In the genomic region with DNA sequence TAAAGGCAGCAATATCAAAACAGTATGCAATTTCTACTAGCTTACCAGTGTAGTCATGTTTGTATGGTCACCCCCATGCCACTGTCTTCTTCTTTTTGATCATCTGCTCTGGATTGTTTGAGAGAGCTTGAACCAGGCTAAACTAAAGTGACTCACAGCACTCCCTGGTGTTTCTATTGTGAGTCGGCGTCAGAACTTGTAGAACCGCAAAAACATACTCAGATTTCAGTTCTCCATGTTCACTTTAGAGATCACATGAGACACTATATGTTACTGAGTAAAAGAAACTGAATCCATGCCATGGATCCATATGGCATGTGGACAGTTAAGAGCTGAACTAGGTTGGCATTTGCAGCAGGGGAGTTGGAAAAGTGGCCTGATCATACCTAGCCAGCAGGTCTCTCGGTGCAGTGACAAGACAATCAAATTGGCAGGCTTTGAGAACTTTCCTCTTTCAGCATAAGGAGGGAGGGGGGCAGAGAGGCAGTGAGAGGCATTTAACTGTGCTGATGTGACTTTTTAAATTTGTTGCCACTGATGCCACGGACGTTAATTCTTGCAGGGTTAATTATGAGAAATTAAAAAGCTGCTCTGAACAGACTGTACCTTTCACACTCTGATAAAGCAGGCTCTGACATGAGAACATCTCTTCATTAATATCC, we compare ENCODE assay signal across 27 cellular contexts.
DNase-seq lines count a peak whose midpoint lies in the region; ATAC-seq and FAIRE-seq lines count a peak whose summit lies in the region.
"Had no signal": no experiment of that assay in that cellular context is flagged by ENCODE, and none has a peak within 500 bp of the region (broad histone marks: within the 10 kb centered on the region; RNA-seq: fewer than 3 reads in every experiment).

No MANE protein-coding gene starts in this region.

- no peak overlapping the region for H3K27ac ChIP-seq in right cardiac atrium (ENCODE audit: low read length)
- H3K27ac ChIP-seq: body of pancreas, neural progenitor cell, skin epidermis, tibial nerve had no signal

- ATAC-seq in HG02885 (IDR thresholded peaks at IDR 0.05; ENCODE audit: poor library complexity, unreplicated experiment) (peak; percentile 69), GM21360 (IDR thresholded peaks at IDR 0.05; ENCODE audit: unreplicated experiment) (no peak), right cardiac atrium (no peak)
- ATAC-seq: activated CD8-positive, alpha-beta memory T cell treated with anti-CD3 and anti-CD28 coated beads, Interleukin-2, amount 10 ng/mL, durations not matched to agents 7 days and 5 days; activated T-helper 17 cell treated with anti-CD3 and anti-CD28 coated beads, Interleukin-2, amount 50 U/mL, for 72 hours; body of pancreas; HepG2; mucosa of descending colon; stimulated activated naive CD8-positive, alpha-beta T cell treated with anti-CD3 and anti-CD28 coated beads, Interleukin-15, amount 100 ng/mL, for 72 hours had no signal

- no peaks in the 10 kb centered on the region for H3K9me3 ChIP-seq in right cardiac atrium (ENCODE audit: control insufficient read depth, low read length)
- H3K9me3 ChIP-seq: body of pancreas, MG63, mucosa of descending colon, tibial nerve had no signal

- H3K27me3 ChIP-seq in right cardiac atrium (ENCODE audit: control insufficient read depth, insufficient read depth): no peaks in the 10 kb centered on the region
- H3K27me3 ChIP-seq: body of pancreas, MG63, neural progenitor cell, tibial nerve had no signal

- 75% methylated on average over 6 of the region's 6 CpGs for WGBS in right cardiac atrium

- FAIRE-seq in colon (lab: Jason Lieb, UNC): peak; percentile 31
- FAIRE-seq: G401.6, HepG2 had no signal

- intact Hi-C loops in right cardiac atrium (cut with DNase I): no loop called here

- H3K4me3 ChIP-seq in right cardiac atrium (ENCODE audit: low read length): no peak overlapping the region
- H3K4me3 ChIP-seq: body of pancreas, MG63, mucosa of descending colon, neural progenitor cell, skin epidermis, tibial nerve had no signal

- H3K4me1 ChIP-seq in right cardiac atrium (ENCODE audit: control insufficient read depth, insufficient read depth, low read length): no peaks in the 10 kb centered on the region
- H3K4me1 ChIP-seq: body of pancreas, tibial nerve had no signal

- in situ Hi-C loops in G401 (cut with HindIII; ENCODE audit: low sequenced_read_pairs): no loop called here

- peak; percentile 70 for DNase-seq in G401 (ENCODE audit: low spot score)
- DNase-seq in RPMI7951 (ENCODE audit: low read depth): peak; percentile 32
- DNase-seq in NCI-H2227 (lab: John Stamatoyannopoulos, UW; ENCODE audit: unreplicated experiment): no peak
- no peak for DNase-seq in activated T-cell treated with anti-CD3 and anti-CD28 coated beads for 4 hours
- DNase-seq in right cardiac atrium: no peak
- DNase-seq: activated CD4-positive, alpha-beta T cell treated with anti-CD3 and anti-CD28 coated beads for 48 hours; activated CD8-positive, alpha-beta memory T cell treated with anti-CD3 and anti-CD28 coated beads, Interleukin-2, amount 10 ng/mL, durations not matched to agents 7 days and 5 days; activated naive CD8-positive, alpha-beta T cell treated with anti-CD3 and anti-CD28 coated beads for 36 hours; body of pancreas; CD4-positive, CD25-positive, alpha-beta regulatory T cell; DMS 273 treated with DMSO at 0.1 percent for 48 hours; hippocampal formation; MG63; mucosa of descending colon; NCI-H187; NCI-H345; stimulated activated CD4-positive, alpha-beta T cell treated with anti-CD3 and anti-CD28 coated beads, Interleukin-4, amount 100 ng/mL, for 24 hours; stimulated activated naive CD8-positive, alpha-beta T cell treated with anti-CD3 and anti-CD28 coated beads, Interleukin-15, amount 100 ng/mL, for 72 hours had no signal

Comparison
In these comparisons a context has a peak if more than half of its experiments do, and no peak if none do; other contexts are left out.
1. DNase-seq: peak in G401 (single experiment) and RPMI7951 (single experiment); none in NCI-H2227 (single experiment), activated T-cell treated with anti-CD3 and anti-CD28 coated beads for 4 hours (single experiment) and right cardiac atrium (0 of 3).